ENCODE assay signal across 7 cellular contexts in the genomic region with DNA sequence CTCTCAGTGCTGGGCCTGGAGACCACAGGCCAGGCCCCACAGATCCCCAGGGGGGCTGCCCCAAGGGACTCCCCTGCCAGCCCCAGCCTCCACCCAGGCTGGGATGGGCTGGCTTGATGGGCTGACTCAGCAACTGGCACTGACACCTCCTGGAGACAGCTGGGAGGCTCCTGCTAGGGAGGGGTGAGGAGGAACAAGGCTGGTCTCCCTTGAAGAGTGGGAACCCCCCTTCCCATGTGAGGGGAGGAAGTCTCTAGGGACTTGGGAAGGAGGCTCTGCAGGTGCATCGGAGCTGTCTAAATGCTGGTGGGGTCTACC. TPM values are rescaled to one million over a fixed set of nuclear protein-coding genes. Genes with fewer than 3 reads are reported as not detected.
DNase-seq lines count a peak whose midpoint lies in the region; ATAC-seq and TF ChIP-seq lines count a peak whose summit lies in the region.

No MANE protein-coding gene starts in this region.

- H3K36me3 ChIP-seq in GM23248 (ENCODE audit: low read depth), result no peaks in the 10 kb centered on the region

- no peak overlapping the region for H3K27ac ChIP-seq in GM23248

- H3K4me1 ChIP-seq in GM23248 (ENCODE audit: insufficient read depth), result no peaks in the 10 kb centered on the region

- H3K9me3 ChIP-seq in GM23248 (ENCODE audit: low read depth), result no peaks in the 10 kb centered on the region

- 100% methylated on average over 1 of the region's 1 CpG for WGBS in GM23248 (ENCODE audit: low coverage in 1 of 2, low lambda C conversion rate in 2 of 2, missing lambda C conversion rate in 2 of 2), 2 experiments

- in situ Hi-C loops in GM23248 (cut with MboI), result no loop called here

- H3K27me3 ChIP-seq in GM23248 (replicated peaks; ENCODE audit: insufficient read depth), result no peaks in the 10 kb centered on the region

- peak; percentile 26 for TF ChIP-seq CTCF in epithelial cell of esophagus (IDR thresholded peaks at IDR 0.05; ENCODE audit: insufficient read depth, low read depth, low read length, missing control alignments)

- ATAC-seq in sciatic nerve, result peak; percentile 49
- ATAC-seq in GM18873 (IDR thresholded peaks at IDR 0.05; ENCODE audit: low FRiP score, unreplicated experiment), result no peak

- no peaks in the 10 kb centered on the region for H4K20me1 ChIP-seq in GM23248 (ENCODE audit: insufficient read depth)

- intact Hi-C loops in sciatic nerve (cut with DNase I), result no loop called here

- H3K4me2 ChIP-seq in GM23248 (ENCODE audit: unreplicated experiment), result no peak overlapping the region

- H3K4me3 ChIP-seq in GM23248 (no peak overlapping the region), epithelial cell of esophagus (ENCODE audit: low read length) (no peak overlapping the region)

- no peaks in the 10 kb centered on the region for H3K9me2 ChIP-seq in GM23248 (ENCODE audit: insufficient read depth)

- H3F3A ChIP-seq in GM23248 (ENCODE audit: insufficient read depth), result no peaks in the 10 kb centered on the region

- H3K9ac ChIP-seq in GM23248, result no peak overlapping the region

- no peaks in the 10 kb centered on the region for H3K79me2 ChIP-seq in GM23248 (ENCODE audit: insufficient read depth)

- DNase-seq in GM23248 (peak; percentile 62), NCI-H226 (peak; percentile 63), epithelial cell of esophagus (ENCODE audit: low read depth) (peak; percentile 82), sciatic nerve (ENCODE audit: low spot score) (no peak), activated gamma-delta T cell treated with Interleukin-2 at 50 U/mL for 16 hours (no peak)
- no peak for DNase-seq in stimulated activated naive CD4-positive, alpha-beta T cell treated with Interleukin-2 at 50 U/mL for 16 hours (lab: John Stamatoyannopoulos, UW)

- no peak overlapping the region for H2AFZ ChIP-seq in GM23248

RNA-seq across cellular contexts. Expression of a gene that starts 10.4 kb away (rescaled TPM):
- total RNA-seq in GM23248 (2014; rRNA removed; shearing (Covaris generic)), result 6.6 and 8.0 TPM in 2 replicates
- 9.1 and 9.4 TPM in 2 replicates for polyA plus RNA-seq in GM23248 (2016; fragmentation: Nextera tagmentation; extraction: Ambion mirVana)
- total RNA-seq in sciatic nerve, result 39.0 TPM

RNA-seq across cellular contexts. Expression of a gene that starts 17.3 kb away (rescaled TPM):
- 23.6 and 26.4 TPM in 2 replicates for total RNA-seq in GM23248 (2014; rRNA removed; shearing (Covaris generic))
- polyA plus RNA-seq in GM23248 (2016; fragmentation: Nextera tagmentation; extraction: Ambion mirVana), result 31.0 and 34.6 TPM in 2 replicates
- total RNA-seq in sciatic nerve, result 50.3 TPM

RNA-seq across cellular contexts. Expression of a gene that starts 21.7 kb away (rescaled TPM):
- 0.11 TPM in 1 of 2 replicates, not detected in the other for total RNA-seq in GM23248 (2014; rRNA removed; shearing (Covaris generic))
- polyA plus RNA-seq in GM23248 (2016; fragmentation: Nextera tagmentation; extraction: Ambion mirVana), result not detected in 2 replicates
- 3.6 TPM for total RNA-seq in sciatic nerve

RNA-seq across cellular contexts. Expression of a gene that starts 46.1 kb away (rescaled TPM):
- total RNA-seq in GM23248 (2014; rRNA removed; shearing (Covaris generic)), result not detected in 2 replicates
- not detected in 2 replicates for polyA plus RNA-seq in GM23248 (2016; fragmentation: Nextera tagmentation; extraction: Ambion mirVana)
- 2.5 TPM for total RNA-seq in sciatic nerve

Comparison
In these comparisons a context has a peak if more than half of its experiments do, and no peak if none do; other contexts are left out.
1. DNase-seq: peak in GM23248 (single experiment), NCI-H226 (single experiment) and epithelial cell of esophagus (single experiment); none in sciatic nerve (single experiment), stimulated activated naive CD4-positive, alpha-beta T cell treated with Interleukin-2 at 50 U/mL for 16 hours (single experiment) and activated gamma-delta T cell treated with Interleukin-2 at 50 U/mL for 16 hours (single experiment).